In genomic region chr3:54698059-54698458, GRCh38 we compare ENCODE assay signal across 19 cellular contexts.
DNase-seq lines count a peak whose midpoint lies in the region; ATAC-seq and TF ChIP-seq lines count a peak whose summit lies in the region.
"Had no signal": no experiment of that assay in that cellular context is flagged by ENCODE, and none has a peak within 500 bp of the region (broad histone marks: within the 10 kb centered on the region; RNA-seq: fewer than 3 reads in every experiment).

No MANE protein-coding gene starts in this region.

- DNase-seq in NCI-H69 (lab: John Stamatoyannopoulos, UW): peak; percentile 8
- no peak for DNase-seq in endodermal cell
- peak; percentile 6 for DNase-seq in renal cortical epithelial cell (ENCODE audit: low read depth)
- no peak for DNase-seq in NCI-H748 treated with DMSO at 0.1 percent for 48 hours (lab: John Stamatoyannopoulos, UW)
- DNase-seq: CD4-positive, alpha-beta memory T cell; DMS153; IMR-90; NCI-H1417 treated with DMSO at 0.1 percent for 48 hours; NCI-H1930; NCI-H446 treated with DMSO at 0.1 percent for 48 hours; NCI-H774; SHP77 treated with DMSO at 0.1 percent for 48 hours; SK-N-SH had no signal

- no peaks in the 10 kb centered on the region for H3K36me3 ChIP-seq in endodermal cell (ENCODE audit: control insufficient read depth, insufficient read depth, low read length)
- H3K36me3 ChIP-seq: HAP-1 had no signal

- H3K4me3 ChIP-seq in endodermal cell (ENCODE audit: low read length): no peak overlapping the region
- H3K4me3 ChIP-seq: A549, GM12878, HAP-1 had no signal

- WGBS in endodermal cell (ENCODE audit: insufficient coverage in 1 of 2, insufficient read length in 1 of 2), 2 experiments: 30 to 61% methylated on average over 1 of the region's 1 CpG

- H3K9me3 Mint-ChIP-seq in endodermal cell (no peaks in the 10 kb centered on the region), nephron (no peaks in the 10 kb centered on the region)

- H3K4me3 Mint-ChIP-seq in endodermal cell (no peak overlapping the region), nephron (no peak overlapping the region)
- H3K4me3 Mint-ChIP-seq: CD4-positive, alpha-beta memory T cell had no signal

- H3K36me3 Mint-ChIP-seq in endodermal cell (ENCODE audit: low read depth) (no peaks in the 10 kb centered on the region), nephron (ENCODE audit: low read depth) (no peaks in the 10 kb centered on the region)
- H3K36me3 Mint-ChIP-seq: CD4-positive, alpha-beta memory T cell had no signal

- peaks cover 12% of the 10 kb centered on the region for H3K4me1 Mint-ChIP-seq in endodermal cell
- peaks cover 20% of the 10 kb centered on the region for H3K4me1 Mint-ChIP-seq in nephron
- H3K4me1 Mint-ChIP-seq: CD4-positive, alpha-beta memory T cell had no signal

- H3K27me3 Mint-ChIP-seq in endodermal cell (ENCODE audit: insufficient read depth) (no peaks in the 10 kb centered on the region), nephron (ENCODE audit: low read depth) (peaks cover 5% of the 10 kb centered on the region)

- ATAC-seq in HG02642 (IDR thresholded peaks at IDR 0.05; ENCODE audit: poor library complexity, unreplicated experiment) (no peak), HG03135 (IDR thresholded peaks at IDR 0.05; ENCODE audit: unreplicated experiment) (no peak)
- ATAC-seq: A549, GM12878 had no signal

- H3K27ac Mint-ChIP-seq in endodermal cell: no peak overlapping the region
- H3K27ac Mint-ChIP-seq in nephron: peak overlapping the region; percentile 6 to 43 (median 37)
- H3K27ac Mint-ChIP-seq: CD4-positive, alpha-beta memory T cell had no signal

- H3K27me3 ChIP-seq in endodermal cell (ENCODE audit: control insufficient read depth, insufficient read depth, low read length, poor library complexity, severe bottlenecking): no peaks in the 10 kb centered on the region

- TF ChIP-seq CTCF in endodermal cell (conservative IDR thresholded peaks at IDR 0.05): no peak
- no peak for TF ChIP-seq CTCF in nephron (IDR thresholded peaks at IDR 0.05; ENCODE audit: unreplicated experiment in 3 of 3)

- no peak overlapping the region for H3K9ac ChIP-seq in endodermal cell (ENCODE audit: extremely low read depth, low read length, poor library complexity, severe bottlenecking)
- H3K9ac ChIP-seq: SK-N-SH had no signal

- H3K9me3 ChIP-seq in endodermal cell (ENCODE audit: control insufficient read depth, low read length): no peaks in the 10 kb centered on the region
- H3K9me3 ChIP-seq: A549, HAP-1, SK-N-SH had no signal

- peak overlapping the region; percentile 98 for H3K27ac ChIP-seq in endodermal cell (ENCODE audit: low read depth, low read length)
- H3K27ac ChIP-seq: A549 had no signal

- peaks cover 2% of the 10 kb centered on the region for H3K4me1 ChIP-seq in endodermal cell (ENCODE audit: control insufficient read depth, insufficient read depth, low read length)
- H3K4me1 ChIP-seq: A549 had no signal

Comparison
In these comparisons a context has a peak if more than half of its experiments do, and no peak if none do; other contexts are left out.
1. DNase-seq: peak in NCI-H69 (single experiment) and renal cortical epithelial cell (single experiment); none in endodermal cell (single experiment) and NCI-H748 treated with DMSO at 0.1 percent for 48 hours (single experiment).